Comparison of ENCODE assay signal across 7 cellular contexts in the genomic region with DNA sequence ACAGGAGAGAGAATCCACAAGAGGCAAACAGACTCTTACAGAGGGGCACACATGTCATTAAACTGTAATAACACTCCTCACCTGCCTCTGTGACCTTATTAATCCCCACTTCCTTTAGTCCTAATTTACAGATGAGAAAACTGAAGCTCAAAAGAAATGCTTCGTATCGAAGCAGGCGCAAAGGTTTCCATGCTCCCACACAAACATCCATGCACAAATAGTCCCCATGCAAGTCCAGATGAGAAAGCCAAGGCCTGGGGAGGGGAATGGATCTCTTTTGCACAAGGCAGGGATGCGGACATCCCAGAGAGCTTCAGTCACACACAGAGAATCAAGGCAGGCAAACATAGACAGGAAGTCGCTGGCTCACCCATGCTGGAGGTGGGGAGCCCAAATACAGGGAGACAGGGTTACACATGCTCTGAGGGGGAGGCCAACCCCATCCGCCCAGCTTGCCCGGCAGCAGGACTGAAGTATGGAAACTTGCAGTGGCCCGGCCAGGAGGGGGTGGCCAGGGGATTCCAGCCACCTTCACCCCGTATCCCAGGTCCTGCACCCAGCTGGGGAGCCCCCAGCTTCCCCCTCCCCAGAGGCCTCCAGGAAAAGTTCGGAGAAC. TPM values are rescaled to one million over a fixed set of nuclear protein-coding genes. Genes with fewer than 3 reads are reported as not detected.
A peak's percentile ranks its signal among the peaks of the same experiment; 100 is the strongest.
DNase-seq lines count a peak whose midpoint lies in the region; ATAC-seq, FAIRE-seq and TF ChIP-seq lines count a peak whose summit lies in the region.

No MANE protein-coding gene starts in this region.

- H3K56ac ChIP-seq in H1 (replicated peaks; ENCODE audit: insufficient read length, low read depth, low read length) = no peak overlapping the region

- peaks cover 78% of the 10 kb centered on the region for H3K27me3 ChIP-seq in MM.1S (replicated peaks; ENCODE audit: insufficient read depth, low read length)
- H3K27me3 ChIP-seq in H1 (replicated peaks in 1 of 4; ENCODE audit: control insufficient read depth in 3 of 4, extremely low read depth in 1 of 4, insufficient read depth in 3 of 4, low read length in 3 of 4) = peaks cover 43 to 72% (median 67%) of the 10 kb centered on the region in 4 experiments; a peak in 6 of 7 replicates
- peaks cover 8% of the 10 kb centered on the region for H3K27me3 ChIP-seq in trophoblast cell (ENCODE audit: insufficient read depth, low read length)

- H2AK5ac ChIP-seq in H1 (ENCODE audit: low read depth, low read length) (no peak overlapping the region), trophoblast cell (ENCODE audit: low read length) (no peak overlapping the region)

- H4K91ac ChIP-seq in H1 (replicated peaks; ENCODE audit: insufficient read length, low read length) = no peak overlapping the region
- H4K91ac ChIP-seq in trophoblast cell (ENCODE audit: low read depth, low read length) = no peak overlapping the region

- H3K36me3 ChIP-seq in MM.1S (replicated peaks; ENCODE audit: insufficient read depth, low read length) = no peaks in the 10 kb centered on the region
- H3K36me3 ChIP-seq in H1 (ENCODE audit: control insufficient read depth in 2 of 4, insufficient read depth in 4 of 4, low read length in 3 of 4) = no peaks in the 10 kb centered on the region
- no peaks in the 10 kb centered on the region for H3K36me3 ChIP-seq in trophoblast cell (ENCODE audit: control insufficient read depth in 1 of 2, insufficient read depth in 2 of 2, low read length in 2 of 2)

- no peak overlapping the region for H3K14ac ChIP-seq in H1 (ENCODE audit: insufficient read length)
- H3K14ac ChIP-seq in trophoblast cell (ENCODE audit: low read length) = no peak overlapping the region

- H3K4me1 ChIP-seq in MM.1S (ENCODE audit: low read length) (no peaks in the 10 kb centered on the region), H1 (replicated peaks in 1 of 4; ENCODE audit: control insufficient read depth in 3 of 4, insufficient read depth in 4 of 4, low read length in 3 of 4) (peaks cover 0 to 29% (median 10%) of the 10 kb centered on the region in 4 experiments; a peak in 5 of 7 replicates), trophoblast cell (ENCODE audit: control insufficient read depth in 1 of 2, insufficient read depth in 2 of 2, low read length in 2 of 2) (peaks cover 5 to 10% of the 10 kb centered on the region in 2 experiments)

- no peak for TF ChIP-seq RAD21 in H1 (IDR thresholded peaks at IDR 0.05 in 1 of 2, conservative IDR thresholded peaks at IDR 0.05 in 1 of 2; ENCODE audit: low read depth in 2 of 2, low read length in 2 of 2)

- CTCF ChIA-PET in H1 (lab: Charles Lee; ENCODE audit: partially characterized antibody) = interaction anchor here (0.8 to 5.6 kb wide), 10 partner anchors 9 to 85 kb away, joined by 3 to 46 read pairs (median 4); no protein-coding TSS in a partner anchor

- H2BK15ac ChIP-seq in H1 (ENCODE audit: low read length) = no peak overlapping the region

- H2BK120ac ChIP-seq in H1 (replicated peaks; ENCODE audit: low read depth, low read length) = no peak overlapping the region
- no peak overlapping the region for H2BK120ac ChIP-seq in trophoblast cell (ENCODE audit: insufficient read depth, low read length, poor library complexity)

- POLR2A ChIA-PET in H1 (lab: Charles Lee; ENCODE audit: partially characterized antibody) = interaction anchor here (1.0 to 1.9 kb wide), 8 partner anchors 9 to 201 kb away, joined by 3 to 6 read pairs (median 4); partner anchors contain the start of genes DNM2 and KEAP1

- H2BK12ac ChIP-seq in H1 (ENCODE audit: low read depth, low read length) (0 out of 2 replicates have a peak overlapping the region, but pooled peaks have one; percentile 39), trophoblast cell (ENCODE audit: low read length) (no peak overlapping the region)

- H3K23me2 ChIP-seq in H1 (ENCODE audit: low read depth, low read length) = peaks cover 30% of the 10 kb centered on the region

- peak overlapping the region; percentile 83 for H3K18ac ChIP-seq in H1 (ENCODE audit: extremely low read depth, low read length)
- H3K18ac ChIP-seq in trophoblast cell (ENCODE audit: low read length) = no peak overlapping the region

- 47% methylated on average over 10 of the region's 10 CpGs; no CpG with 5 or more reads in 1 of the 2 experiments for WGBS in H1 (ENCODE audit: extremely low coverage in 1 of 2, insufficient coverage in 1 of 2, insufficient read length in 1 of 2, insufficient replicate concordance in 2 of 2, low coverage in 1 of 2, low lambda C conversion rate in 2 of 2, missing lambda C conversion rate in 1 of 2), 2 experiments
- no CpG with 5 or more reads among the region's 10 CpGs for WGBS in trophoblast cell (ENCODE audit: extremely low coverage, insufficient coverage, insufficient read length)

- H3K9me3 ChIP-seq in MM.1S (replicated peaks; ENCODE audit: insufficient read depth, low read length) (no peaks in the 10 kb centered on the region), H1 (ENCODE audit: insufficient read depth in 2 of 2, low read depth in 1 of 2, low read length in 1 of 2) (no peaks in the 10 kb centered on the region), trophoblast cell (ENCODE audit: insufficient read depth, low read depth, low read length) (peaks cover 4% of the 10 kb centered on the region)

- no peaks in the 10 kb centered on the region for H3K9me2 ChIP-seq in MM.1S (replicated peaks; ENCODE audit: insufficient read depth, low read length)

- no peak overlapping the region for H2BK20ac ChIP-seq in H1 (ENCODE audit: low read length)

- H3K4ac ChIP-seq in H1 (replicated peaks; ENCODE audit: insufficient read length, low read depth, low read length) = peak overlapping the region; percentile 32
- no peak overlapping the region for H3K4ac ChIP-seq in trophoblast cell (ENCODE audit: low read depth, low read length)

- in situ Hi-C loops in ACHN (cut with HindIII; ENCODE audit: low pct_ligation_motif_present, low pct_unique_long_range_greater_than_20kb, low sequenced_read_pairs) = no loop called here

- H3K23ac ChIP-seq in H1 (ENCODE audit: insufficient read length) (no peak overlapping the region), trophoblast cell (ENCODE audit: low read length) (no peak overlapping the region)

- H4K5ac ChIP-seq in H1 (ENCODE audit: insufficient read length, low read depth, low read length) = no peak overlapping the region

- FAIRE-seq in H1 (lab: Jason Lieb, UNC) = no peak

- ATAC-seq in GM18868 (IDR thresholded peaks at IDR 0.05; ENCODE audit: unreplicated experiment) = no peak

- H3K79me1 ChIP-seq in H1 (ENCODE audit: low read depth, low read length) = no peaks in the 10 kb centered on the region; the same call in 1 of the 2 replicates
- no peaks in the 10 kb centered on the region for H3K79me1 ChIP-seq in trophoblast cell (ENCODE audit: low read length)

- H4K8ac ChIP-seq in H1 (ENCODE audit: extremely low read depth, insufficient read depth, low read length) (no peak overlapping the region), trophoblast cell (ENCODE audit: low read depth, low read length) (peak overlapping the region; percentile 10)

- H3K27ac ChIP-seq in MM.1S (ENCODE audit: low read length) = no peak overlapping the region
- H3K27ac ChIP-seq in H1 (ENCODE audit: low read depth, low read length) = no peak overlapping the region
- no peak overlapping the region for H3K27ac ChIP-seq in trophoblast cell (ENCODE audit: low read depth, low read length)

- no peak for TF ChIP-seq CTCF in MM.1S (IDR thresholded peaks at IDR 0.05; ENCODE audit: low read length)
- TF ChIP-seq CTCF in H1 (IDR thresholded peaks at IDR 0.05; ENCODE audit: control extremely low read depth in 1 of 3, insufficient read depth in 1 of 3, low read depth in 1 of 3, low read length in 3 of 3) = no peak

- H2AFZ ChIP-seq in MM.1S (ENCODE audit: low read length) = no peak overlapping the region
- no peak overlapping the region for H2AFZ ChIP-seq in H1 (ENCODE audit: low read length)
- peak overlapping the region; percentile 12 for H2AFZ ChIP-seq in trophoblast cell (ENCODE audit: insufficient read depth, low read length, poor library complexity)

- no peaks in the 10 kb centered on the region for H3F3A ChIP-seq in MM.1S (ENCODE audit: insufficient read depth, low read length)

- H2BK5ac ChIP-seq in H1 (ENCODE audit: low read depth, low read length) (no peak overlapping the region; the same call in 1 of the 2 replicates), trophoblast cell (ENCODE audit: low read depth, low read length, poor library complexity) (no peak overlapping the region)

- H3K79me2 ChIP-seq in MM.1S (ENCODE audit: low read length) = no peaks in the 10 kb centered on the region
- H3K79me2 ChIP-seq in H1 (ENCODE audit: control insufficient read depth in 1 of 2, insufficient read depth in 2 of 2, low read length in 2 of 2) = no peaks in the 10 kb centered on the region
- peaks cover 2% of the 10 kb centered on the region for H3K79me2 ChIP-seq in trophoblast cell (ENCODE audit: control insufficient read depth, insufficient read depth, low read length, poor library complexity)

- H4K20me1 ChIP-seq in MM.1S (ENCODE audit: insufficient read depth, low read length) = no peaks in the 10 kb centered on the region
- H4K20me1 ChIP-seq in H1 (replicated peaks in 1 of 2; ENCODE audit: control insufficient read depth in 1 of 2, insufficient read depth in 2 of 2, low read length in 2 of 2) = peaks cover 3 to 6% of the 10 kb centered on the region in 2 experiments

- no peak for TF ChIP-seq POLR2A in H1 (IDR thresholded peaks at IDR 0.05; ENCODE audit: control extremely low read depth in 1 of 2, low read depth in 2 of 2, low read length in 2 of 2)

- peak; percentile 45 for DNase-seq in Daoy (ENCODE audit: low read depth)
- no peak for DNase-seq in MM.1S
- no peak for DNase-seq in H1 (ENCODE audit: low read depth in 1 of 2, low spot score in 2 of 2)
- DNase-seq in trophoblast cell = no peak
- no peak for DNase-seq in cortex of kidney (lab: John Stamatoyannopoulos, UW)
- no peak for DNase-seq in ACHN

- H3K9ac ChIP-seq in MM.1S (ENCODE audit: low read length) (no peak overlapping the region), H1 (replicated peaks in 1 of 4; ENCODE audit: extremely low read depth in 1 of 4, low read depth in 3 of 4, low read length in 3 of 4) (no peak overlapping the region), trophoblast cell (ENCODE audit: low read length) (no peak overlapping the region)

- peak overlapping the region; percentile 27; the same call in 1 of the 2 replicates for H3K4me2 ChIP-seq in MM.1S (ENCODE audit: low read depth, low read length)
- H3K4me2 ChIP-seq in H1 (ENCODE audit: insufficient read depth in 1 of 2, low read depth in 2 of 2, low read length in 2 of 2) = peak overlapping the region; percentile 82 to 94
- H3K4me2 ChIP-seq in trophoblast cell (ENCODE audit: low read length) = peak overlapping the region; percentile 83

- H3K4me3 ChIP-seq in MM.1S (ENCODE audit: low read length) (no peak overlapping the region), H1 (ENCODE audit: extremely low read depth in 1 of 4, insufficient read depth in 2 of 4, low read depth in 3 of 4, low read length in 4 of 4) (peak overlapping the region; percentile 67 to 79 (median 78)), trophoblast cell (ENCODE audit: low read depth, low read length) (no peak overlapping the region)

- TF ChIP-seq EP300 in H1 (IDR thresholded peaks at IDR 0.05; ENCODE audit: borderline replicate concordance in 1 of 2, low read depth in 2 of 2, low read length in 2 of 2) = no peak

- H4K12ac ChIP-seq in trophoblast cell (ENCODE audit: low read depth, low read length) = no peak overlapping the region

RNA-seq across cellular contexts. Expression of gene S1PR5, which starts 0.5 kb away (rescaled TPM):
- 0.24 and 2.2 TPM in 2 replicates for total RNA-seq in Daoy (2014; rRNA removed; shearing (Covaris generic))
- 8.6 and 8.7 TPM in 2 replicates for total RNA-seq in H1 (2021; fragmentation: NEBNext Ultra II Directional; extraction: Animal tissue kit (Norgen Biotek cat#: 25700))
- 2.4 and 3.6 TPM in 2 replicates for polyA plus RNA-seq in H1 (2011; rRNA removed)
- polyA plus RNA-seq in H1 (2011; cell fraction: cytosol; rRNA removed) = 2.7 TPM
- polyA plus RNA-seq in H1 (2011; cell fraction: nucleus; rRNA removed) = 2.3 TPM
- 2.7 to 3.3 TPM (median 2.9 TPM) in 4 replicates for polyA plus RNA-seq in H1 (2012, experiment 1 of 2)
- polyA plus RNA-seq in H1 (2012, experiment 2 of 2) = 2.2 TPM
- polyA plus RNA-seq in H1 (2013, experiment 1 of 2) = 14.0 TPM
- 16.1 TPM for polyA plus RNA-seq in H1 (2013, experiment 2 of 2)
- polyA minus RNA-seq in H1 (2011; rRNA and poly(A)+ RNA removed) = 0.46 and 0.63 TPM in 2 replicates
- polyA minus RNA-seq in H1 (2011; cell fraction: cytosol; rRNA and poly(A)+ RNA removed) = 1.8 TPM
- polyA minus RNA-seq in H1 (2011; cell fraction: nucleus; rRNA and poly(A)+ RNA removed) = 2.0 TPM
- polyA plus RNA-seq in trophoblast cell (2013) = 1.2 and 1.3 TPM in 2 replicates

RNA-seq across cellular contexts. Expression of gene KEAP1, which starts 13.6 kb away (rescaled TPM):
- total RNA-seq in Daoy (2014; rRNA removed; shearing (Covaris generic)) = 92.3 and 99.8 TPM in 2 replicates
- total RNA-seq in H1 (2021; fragmentation: NEBNext Ultra II Directional; extraction: Animal tissue kit (Norgen Biotek cat#: 25700)) = 80.6 and 82.0 TPM in 2 replicates
- polyA plus RNA-seq in H1 (2011; rRNA removed) = 106 and 117 TPM in 2 replicates
- 81.3 TPM for polyA plus RNA-seq in H1 (2011; cell fraction: cytosol; rRNA removed)
- polyA plus RNA-seq in H1 (2011; cell fraction: nucleus; rRNA removed) = 97.7 TPM
- polyA plus RNA-seq in H1 (2012, experiment 1 of 2) = 81.4 to 108 TPM (median 98.2 TPM) in 4 replicates
- polyA plus RNA-seq in H1 (2012, experiment 2 of 2) = 70.3 TPM
- polyA plus RNA-seq in H1 (2013, experiment 1 of 2) = 39.6 TPM
- polyA plus RNA-seq in H1 (2013, experiment 2 of 2) = 36.8 TPM
- 139 and 176 TPM in 2 replicates for polyA minus RNA-seq in H1 (2011; rRNA and poly(A)+ RNA removed)
- polyA minus RNA-seq in H1 (2011; cell fraction: cytosol; rRNA and poly(A)+ RNA removed) = 86.8 TPM
- 53.1 TPM for polyA minus RNA-seq in H1 (2011; cell fraction: nucleus; rRNA and poly(A)+ RNA removed)
- 29.2 and 29.6 TPM in 2 replicates for polyA plus RNA-seq in trophoblast cell (2013)

RNA-seq across cellular contexts. Expression of gene ATG4D, which starts 26.9 kb away (rescaled TPM):
- 18.1 and 51.4 TPM in 2 replicates for total RNA-seq in Daoy (2014; rRNA removed; shearing (Covaris generic))
- total RNA-seq in H1 (2021; fragmentation: NEBNext Ultra II Directional; extraction: Animal tissue kit (Norgen Biotek cat#: 25700)) = 43.7 and 51.4 TPM in 2 replicates
- 39.6 and 68.7 TPM in 2 replicates for polyA plus RNA-seq in H1 (2011; rRNA removed)
- 38.0 TPM for polyA plus RNA-seq in H1 (2011; cell fraction: cytosol; rRNA removed)
- polyA plus RNA-seq in H1 (2011; cell fraction: nucleus; rRNA removed) = 60.1 TPM
- 43.5 to 57.9 TPM (median 44.9 TPM) in 4 replicates for polyA plus RNA-seq in H1 (2012, experiment 1 of 2)
- polyA plus RNA-seq in H1 (2012, experiment 2 of 2) = 64.1 TPM
- 33.0 TPM for polyA plus RNA-seq in H1 (2013, experiment 1 of 2)
- 29.6 TPM for polyA plus RNA-seq in H1 (2013, experiment 2 of 2)
- polyA minus RNA-seq in H1 (2011; rRNA and poly(A)+ RNA removed) = 19.1 and 31.9 TPM in 2 replicates
- polyA minus RNA-seq in H1 (2011; cell fraction: cytosol; rRNA and poly(A)+ RNA removed) = 38.1 TPM
- polyA minus RNA-seq in H1 (2011; cell fraction: nucleus; rRNA and poly(A)+ RNA removed) = 26.4 TPM
- polyA plus RNA-seq in trophoblast cell (2013) = 14.1 and 14.7 TPM in 2 replicates

RNA-seq across cellular contexts. Expression of gene KRI1, which starts 49.0 kb away (rescaled TPM):
- total RNA-seq in Daoy (2014; rRNA removed; shearing (Covaris generic)) = 22.0 and 30.9 TPM in 2 replicates
- 45.2 and 50.1 TPM in 2 replicates for total RNA-seq in H1 (2021; fragmentation: NEBNext Ultra II Directional; extraction: Animal tissue kit (Norgen Biotek cat#: 25700))
- polyA plus RNA-seq in H1 (2011; rRNA removed) = 14.2 and 19.4 TPM in 2 replicates
- polyA plus RNA-seq in H1 (2011; cell fraction: cytosol; rRNA removed) = 33.2 TPM
- polyA plus RNA-seq in H1 (2011; cell fraction: nucleus; rRNA removed) = 150 TPM
- polyA plus RNA-seq in H1 (2012, experiment 1 of 2) = 44.9 to 63.2 TPM (median 53.9 TPM) in 4 replicates
- 23.4 TPM for polyA plus RNA-seq in H1 (2012, experiment 2 of 2)
- 28.4 TPM for polyA plus RNA-seq in H1 (2013, experiment 1 of 2)
- polyA plus RNA-seq in H1 (2013, experiment 2 of 2) = 25.8 TPM
- polyA minus RNA-seq in H1 (2011; rRNA and poly(A)+ RNA removed) = 7.6 and 14.2 TPM in 2 replicates
- 31.2 TPM for polyA minus RNA-seq in H1 (2011; cell fraction: cytosol; rRNA and poly(A)+ RNA removed)
- 36.1 TPM for polyA minus RNA-seq in H1 (2011; cell fraction: nucleus; rRNA and poly(A)+ RNA removed)
- polyA plus RNA-seq in trophoblast cell (2013) = 12.3 and 12.6 TPM in 2 replicates

RNA-seq across cellular contexts. Expression of gene CDKN2D, which starts 52.0 kb away (rescaled TPM):
- 3.0 and 9.9 TPM in 2 replicates for total RNA-seq in Daoy (2014; rRNA removed; shearing (Covaris generic))
- total RNA-seq in H1 (2021; fragmentation: NEBNext Ultra II Directional; extraction: Animal tissue kit (Norgen Biotek cat#: 25700)) = 2.6 and 3.0 TPM in 2 replicates
- 4.0 and 4.2 TPM in 2 replicates for polyA plus RNA-seq in H1 (2011; rRNA removed)
- 4.6 TPM for polyA plus RNA-seq in H1 (2011; cell fraction: cytosol; rRNA removed)
- 2.4 TPM for polyA plus RNA-seq in H1 (2011; cell fraction: nucleus; rRNA removed)
- 2.8 to 4.1 TPM (median 2.9 TPM) in 4 replicates for polyA plus RNA-seq in H1 (2012, experiment 1 of 2)
- 2.1 TPM for polyA plus RNA-seq in H1 (2012, experiment 2 of 2)
- 1.4 TPM for polyA plus RNA-seq in H1 (2013, experiment 1 of 2)
- 1.3 TPM for polyA plus RNA-seq in H1 (2013, experiment 2 of 2)
- polyA minus RNA-seq in H1 (2011; rRNA and poly(A)+ RNA removed) = 0.91 and 0.93 TPM in 2 replicates
- 1.8 TPM for polyA minus RNA-seq in H1 (2011; cell fraction: cytosol; rRNA and poly(A)+ RNA removed)
- 1.1 TPM for polyA minus RNA-seq in H1 (2011; cell fraction: nucleus; rRNA and poly(A)+ RNA removed)
- 2.6 and 2.7 TPM in 2 replicates for polyA plus RNA-seq in trophoblast cell (2013)

Comparison
In these comparisons a context has a peak if more than half of its experiments do, and no peak if none do; other contexts are left out.
1. H3K4me2 ChIP-seq: peak in every context shown above with its lines; median percentile 88 in H1; 83 in trophoblast cell; 27 in MM.1S.
2. H3K4me3 ChIP-seq: peak in H1 (4 of 4); none in MM.1S (single experiment) and trophoblast cell (single experiment).